Comparison of ENCODE assay signal across 20 cellular contexts in the genomic region with DNA sequence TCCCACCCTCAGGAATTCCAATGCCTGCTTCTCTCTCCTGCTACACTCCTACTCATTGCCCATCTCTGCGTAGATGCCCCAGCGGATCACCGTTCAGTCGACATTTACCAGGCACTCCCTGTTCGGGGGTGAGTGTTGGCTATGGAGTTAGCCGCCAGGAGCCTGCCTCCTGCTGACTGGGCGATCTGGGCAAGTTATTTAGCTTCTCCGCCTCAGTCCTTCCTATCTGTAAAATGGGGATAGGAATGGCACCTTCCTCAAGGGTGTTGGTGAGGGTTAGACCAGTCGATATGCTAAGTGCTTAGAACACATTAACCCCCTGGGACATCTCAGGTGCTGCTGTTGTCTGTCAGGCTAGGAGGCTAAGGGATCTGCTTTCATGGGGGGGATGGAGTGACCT. TPM values are rescaled to one million over a fixed set of nuclear protein-coding genes. Genes with fewer than 3 reads are reported as not detected.
A peak's percentile ranks its signal among the peaks of the same experiment; 100 is the strongest.
DNase-seq lines count a peak whose midpoint lies in the region; ATAC-seq, FAIRE-seq and TF ChIP-seq lines count a peak whose summit lies in the region.
"Had no signal": no experiment of that assay in that cellular context is flagged by ENCODE, and none has a peak within 500 bp of the region (broad histone marks: within the 10 kb centered on the region; RNA-seq: fewer than 3 reads in every experiment).

No MANE protein-coding gene starts in this region.

- TF ChIP-seq CTCF in A549 (IDR thresholded peaks at IDR 0.05) (no peak), chondrocyte (IDR thresholded peaks at IDR 0.05) (no peak)

- H3K36me3 Mint-ChIP-seq in chondrocyte (ENCODE audit: low read depth) = no peaks in the 10 kb centered on the region
- H3K36me3 Mint-ChIP-seq in activated T-cell treated with anti-CD3 and anti-CD28 coated beads, Interleukin-2, amount 50 U/mL, for 72 hours (ENCODE audit: insufficient read depth in 2 of 2) = no peaks in the 10 kb centered on the region

- H3K27ac Mint-ChIP-seq in chondrocyte (ENCODE audit: unreplicated experiment) = peak overlapping the region; percentile 70
- H3K27ac Mint-ChIP-seq in activated T-cell treated with anti-CD3 and anti-CD28 coated beads, Interleukin-2, amount 50 U/mL, for 72 hours = no peak overlapping the region
- H3K27ac Mint-ChIP-seq: H9; T-helper 1 cell treated with Interleukin-12 subunit alpha and Interleukin-12 subunit beta and Interleukin-4 antibody, amounts not matched to agents 30 μg/mL and 1 μg/mL, for 36 hours had no signal

- POLR2A ChIA-PET in A549 (lab: Yijun Ruan, JAX) = interaction anchor here (2.0 kb wide), 1 partner anchor 31 kb away, joined by 6 read pairs; a partner anchor contains a TSS

- no peak overlapping the region for H3K4me3 Mint-ChIP-seq in chondrocyte (ENCODE audit: unreplicated experiment)
- no peak overlapping the region for H3K4me3 Mint-ChIP-seq in activated T-cell treated with anti-CD3 and anti-CD28 coated beads, Interleukin-2, amount 50 U/mL, for 72 hours
- H3K4me3 Mint-ChIP-seq: H9; T-helper 1 cell treated with Interleukin-12 subunit alpha and Interleukin-12 subunit beta and Interleukin-4 antibody, amounts not matched to agents 30 μg/mL and 1 μg/mL, for 36 hours had no signal

- ATAC-seq in A549 = no peak; a peak in 1 of 6 replicates
- no peak for ATAC-seq in activated T-cell treated with anti-CD3 and anti-CD28 coated beads, Interleukin-2, amount 50 U/mL, for 72 hours (replicated peaks in 1 of 2)
- ATAC-seq in GM18868 (IDR thresholded peaks at IDR 0.05; ENCODE audit: unreplicated experiment) = no peak

- TF ChIP-seq EP300 in A549 (IDR thresholded peaks at IDR 0.05) = no peak

- no peaks in the 10 kb centered on the region for H3K36me3 ChIP-seq in SJSA1
- H3K36me3 ChIP-seq: BE2C, MG63 had no signal

- WGBS in A549 (ENCODE audit: missing lambda C conversion rate) = 42% methylated on average over 9 of the region's 9 CpGs

- TF ChIP-seq POLR2A in A549 (IDR thresholded peaks at IDR 0.05; ENCODE audit: low read length) = no peak

- no peak for TF ChIP-seq RAD21 in A549 (conservative IDR thresholded peaks at IDR 0.05 in 1 of 2, IDR thresholded peaks at IDR 0.05 in 1 of 2)

- DNase-seq in A549 (ENCODE audit: low read depth in 1 of 2, low spot score in 1 of 2) (no peak), HTR-8/SVneo (ENCODE audit: insufficient read length, low spot score) (no peak), SJSA1 (ENCODE audit: low read depth in 1 of 2, low spot score in 2 of 2) (no peak), chondrocyte (ENCODE audit: low spot score) (no peak), NCI-H1092 (lab: John Stamatoyannopoulos, UW) (no peak)
- no peak for DNase-seq in activated T-cell treated with anti-CD3 and anti-CD28 coated beads, Interleukin-2, amount 50 U/mL, for 72 hours
- DNase-seq: BE2C, DMS 273 treated with DMSO at 0.1 percent for 48 hours, DND-41, H9, Kasumi-1, NCI-H1417 treated with DMSO at 0.1 percent for 48 hours, NCI-H187 treated with DMSO at 0.1 percent for 48 hours, NCI-H2107, NCI-H446 treated with DMSO at 0.1 percent for 48 hours, NCI-H526 treated with DMSO at 0.1 percent for 48 hours had no signal

- peak overlapping the region; percentile 78 for H3K4me2 ChIP-seq in A549

- no peaks in the 10 kb centered on the region for H3K9me3 ChIP-seq in A549
- no peaks in the 10 kb centered on the region for H3K9me3 ChIP-seq in SJSA1 (replicated peaks)
- H3K9me3 ChIP-seq: BE2C, MG63 had no signal

- H3K27me3 ChIP-seq in SJSA1 (replicated peaks) = no peaks in the 10 kb centered on the region
- H3K27me3 ChIP-seq: BE2C, MG63 had no signal

- H3K4me3 ChIP-seq in A549 (0 out of 3 replicates have a peak overlapping the region, but pooled peaks have one; percentile 4), SJSA1 (no peak overlapping the region)
- H3K4me3 ChIP-seq: MG63 had no signal

- H3K9me3 Mint-ChIP-seq in chondrocyte (ENCODE audit: low read depth) = no peaks in the 10 kb centered on the region
- H3K9me3 Mint-ChIP-seq in activated T-cell treated with anti-CD3 and anti-CD28 coated beads, Interleukin-2, amount 50 U/mL, for 72 hours = no peaks in the 10 kb centered on the region
- H3K9me3 Mint-ChIP-seq: T-helper 1 cell treated with Interleukin-12 subunit alpha and Interleukin-12 subunit beta and Interleukin-4 antibody, amounts not matched to agents 30 μg/mL and 1 μg/mL, for 36 hours had no signal

- no peak for FAIRE-seq in A549 (lab: Jason Lieb, UNC)
- FAIRE-seq in HTR-8/SVneo (lab: Jason Lieb, UNC) = peak; percentile 65
- FAIRE-seq: A204.1 had no signal

- H3K4me1 Mint-ChIP-seq in chondrocyte (ENCODE audit: low read depth) = peaks cover 25% of the 10 kb centered on the region
- peaks cover 5% of the 10 kb centered on the region for H3K4me1 Mint-ChIP-seq in activated T-cell treated with anti-CD3 and anti-CD28 coated beads, Interleukin-2, amount 50 U/mL, for 72 hours (ENCODE audit: low read depth)
- H3K4me1 Mint-ChIP-seq: H9 had no signal

- peak overlapping the region; percentile 78 to 82 for H3K27ac ChIP-seq in A549
- peak overlapping the region; percentile 2; the same call in 1 of the 2 replicates for H3K27ac ChIP-seq in SJSA1

- CTCF ChIA-PET in A549 (lab: Yijun Ruan, JAX) = interaction anchor here (0.6 to 3.0 kb wide), 9 partner anchors 10 to 319 kb away, joined by 3 to 8 read pairs (median 4); a partner anchor contains a TSS

- H3K4me1 ChIP-seq in A549 (peaks cover 24% of the 10 kb centered on the region), SJSA1 (replicated peaks) (peaks cover 45% of the 10 kb centered on the region)
- H3K4me1 ChIP-seq: BE2C had no signal

- H3K27me3 Mint-ChIP-seq in chondrocyte (ENCODE audit: low read depth) = no peaks in the 10 kb centered on the region
- no peaks in the 10 kb centered on the region for H3K27me3 Mint-ChIP-seq in activated T-cell treated with anti-CD3 and anti-CD28 coated beads, Interleukin-2, amount 50 U/mL, for 72 hours (ENCODE audit: low read depth)

TF ChIP-seq in A549, 52 proteins besides CTCF, POLR2A, EP300 and RAD21:
- TF ChIP-seq MAFK (IDR thresholded peaks at IDR 0.05; ENCODE audit: partially characterized antibody) (peak; percentile 42), CEBPB (IDR thresholded peaks at IDR 0.05) (no peak), ESRRA (IDR thresholded peaks at IDR 0.05; ENCODE audit: borderline replicate concordance, low read length) (no peak), RNF2 (IDR thresholded peaks at IDR 0.05; ENCODE audit: borderline replicate concordance, low read depth) (no peak), CHD4 (IDR thresholded peaks at IDR 0.05; ENCODE audit: borderline replicate concordance) (peak; percentile 40; the same call in 1 of the 2 replicates), KDM1A (IDR thresholded peaks at IDR 0.05; ENCODE audit: low read depth) (peak; percentile 80), RARB (CRISPR knock-in tag; IDR thresholded peaks at IDR 0.05) (no peak), EHMT2 (IDR thresholded peaks at IDR 0.05; ENCODE audit: low read depth) (no peak)

RNA-seq across cellular contexts. Expression of a gene that starts 30.9 kb away (rescaled TPM):
- 30.2 and 34.7 TPM in 2 replicates for polyA plus RNA-seq in A549 (2011; rRNA removed)
- 28.2 and 38.1 TPM in 2 replicates for polyA plus RNA-seq in A549 (2012; cell fraction: cytosol; rRNA removed)
- 29.5 and 29.7 TPM in 2 replicates for polyA plus RNA-seq in A549 (2012; cell fraction: nucleus; rRNA removed)
- polyA plus RNA-seq in A549 (2017; fragmentation: RNase III; extraction: RNeasy Plus Mini Kit Qiagen cat#74134 plus additional on column Dnase treatment) = 54.4 to 64.9 TPM (median 59.1 TPM) in 3 replicates
- 35.3 and 37.0 TPM in 2 replicates for polyA minus RNA-seq in A549 (2011; rRNA and poly(A)+ RNA removed)
- total RNA-seq in SJSA1 (2014; rRNA removed; shearing (Covaris generic)) = 121 and 147 TPM in 2 replicates
- 23.2 to 26.8 TPM (median 26.2 TPM) in 3 replicates for total RNA-seq in chondrocyte
- 10 to 100 TPM; 27.0 to 31.4 TPM for total RNA-seq in activated T-cell treated with anti-CD3 and anti-CD28 coated beads, Interleukin-2, amount 50 U/mL, for 72 hours

RNA-seq across cellular contexts. Expression of a gene that starts 36.5 kb away (rescaled TPM):
- polyA plus RNA-seq in A549 (2011; rRNA removed) = 38.6 and 45.6 TPM in 2 replicates
- 44.4 and 46.8 TPM in 2 replicates for polyA plus RNA-seq in A549 (2012; cell fraction: cytosol; rRNA removed)
- polyA plus RNA-seq in A549 (2012; cell fraction: nucleus; rRNA removed) = 50.6 and 64.1 TPM in 2 replicates
- polyA plus RNA-seq in A549 (2017; fragmentation: RNase III; extraction: RNeasy Plus Mini Kit Qiagen cat#74134 plus additional on column Dnase treatment) = 23.3 to 24.8 TPM (median 23.8 TPM) in 3 replicates
- 123 TPM in 2 replicates for polyA minus RNA-seq in A549 (2011; rRNA and poly(A)+ RNA removed)
- total RNA-seq in SJSA1 (2014; rRNA removed; shearing (Covaris generic)) = 106 and 111 TPM in 2 replicates
- total RNA-seq in chondrocyte = 60.2 to 63.5 TPM (median 62.6 TPM) in 3 replicates
- 10 to 100 TPM; 40.4 to 44.6 TPM for total RNA-seq in activated T-cell treated with anti-CD3 and anti-CD28 coated beads, Interleukin-2, amount 50 U/mL, for 72 hours
